ENCODE assay signal across 19 cellular contexts in genomic region chr2:218983263-218983970, GRCh38. TPM values are rescaled to one million over a fixed set of nuclear protein-coding genes. Genes with fewer than 3 reads are reported as not detected.
DNase-seq lines count a peak whose midpoint lies in the region; ATAC-seq and TF ChIP-seq lines count a peak whose summit lies in the region.
"Had no signal": no experiment of that assay in that cellular context is flagged by ENCODE, and none has a peak within 500 bp of the region (broad histone marks: within the 10 kb centered on the region; RNA-seq: fewer than 3 reads in every experiment).

No MANE protein-coding gene starts in this region.

- H3K79me2 ChIP-seq in neural cell (replicated peaks; ENCODE audit: insufficient read depth, low read length) = no peaks in the 10 kb centered on the region

- H3K27me3 Mint-ChIP-seq in brain = peaks cover 94% of the 10 kb centered on the region
- H3K27me3 Mint-ChIP-seq in T-cell = peaks cover 64 to 80% of the 10 kb centered on the region in 2 donors

- H3K4me1 Mint-ChIP-seq in brain (peaks cover 37% of the 10 kb centered on the region), T-cell (peaks cover 32 to 40% (median 40%) of the 10 kb centered on the region in 3 donors)

- no peak for ATAC-seq in T-cell (replicated peaks in 1 of 4)
- ATAC-seq: body of pancreas had no signal

- no peak overlapping the region for H3K4me3 ChIP-seq in neural cell (ENCODE audit: low read length)
- H3K4me3 ChIP-seq: body of pancreas, smooth muscle cell had no signal

- H4K20me1 ChIP-seq in neural cell (ENCODE audit: insufficient read depth) = no peaks in the 10 kb centered on the region

- H3F3A ChIP-seq in neural cell (ENCODE audit: insufficient read depth, low read length, poor library complexity, severe bottlenecking) = no peaks in the 10 kb centered on the region

- H3K9me3 ChIP-seq in neural cell (ENCODE audit: low read length) = no peaks in the 10 kb centered on the region
- H3K9me3 ChIP-seq: body of pancreas, stomach had no signal

- no peak overlapping the region for H3K27ac Mint-ChIP-seq in brain
- peak overlapping the region in 1 of 2 donors; percentile 23 for H3K27ac Mint-ChIP-seq in T-cell
- H3K27ac Mint-ChIP-seq: H9, memory B cell had no signal

- peaks cover 0 to 18% (median 0%) of the 10 kb centered on the region in 5 experiments for H3K9me3 Mint-ChIP-seq in brain
- H3K9me3 Mint-ChIP-seq in T-cell = no peaks in the 10 kb centered on the region
- H3K9me3 Mint-ChIP-seq: memory B cell had no signal

- peak overlapping the region in 4 of 5 experiments; percentile 30 to 52 (median 39) for H3K4me3 Mint-ChIP-seq in brain
- peak overlapping the region in 1 of 3 donors; percentile 83 for H3K4me3 Mint-ChIP-seq in T-cell
- H3K4me3 Mint-ChIP-seq: memory B cell had no signal

- POLR2A ChIA-PET in T-cell (lab: Charles Lee) = no interaction called here

- TF ChIP-seq RAD21 in neural cell (conservative IDR thresholded peaks at IDR 0.05) = no peak

- H3K4me2 ChIP-seq in neural cell (ENCODE audit: low read length) = no peak overlapping the region

- DNase-seq in NCI-H2227 (lab: John Stamatoyannopoulos, UW; ENCODE audit: unreplicated experiment) (peak; percentile 56), NCI-H2227 treated with DMSO at 0.1 percent for 48 hours (lab: John Stamatoyannopoulos, UW) (no peak), GM13976 (ENCODE audit: low spot score) (peak; percentile 36), NCI-H187 treated with DMSO at 0.1 percent for 48 hours (lab: John Stamatoyannopoulos, UW) (no peak), T-cell (no peak), HUDEP-2 (lab: John Stamatoyannopoulos, UW; ENCODE audit: unreplicated experiment in 76 of 76) (no peak)
- DNase-seq: activated effector memory CD4-positive, alpha-beta T cell treated with anti-CD3 and anti-CD28 coated beads, Interleukin-2, amount 50 U/mL, for 16 hours; body of pancreas; H9; KBM-7; NCI-H1694 treated with DMSO at 0.1 percent for 48 hours; NCI-H774; stomach had no signal

- H3K9ac ChIP-seq in neural cell (ENCODE audit: low read length) = no peak overlapping the region

- in situ Hi-C loops in GM13976 (cut with MboI; ENCODE audit: low sequenced_read_pairs, unreplicated experiment) = loop anchor here (10.0 kb wide), 1 partner anchor 129 kb away; the partner anchor contains the start of gene WNT6

- no peak overlapping the region for H3K27ac ChIP-seq in neural cell (ENCODE audit: low read length)
- H3K27ac ChIP-seq: body of pancreas, stomach had no signal

- H3K36me3 Mint-ChIP-seq in brain (no peaks in the 10 kb centered on the region), T-cell (no peaks in the 10 kb centered on the region)

- peaks cover 95% of the 10 kb centered on the region for H3K27me3 ChIP-seq in neural cell (ENCODE audit: insufficient read depth, low read depth, low read length)

- CTCF ChIA-PET in T-cell (lab: Charles Lee) = interaction anchor here in 1 of 2 donors (0.6 kb wide), 1 partner anchor 12 kb away, joined by 3 read pairs; no protein-coding TSS in a partner anchor

- TF ChIP-seq CTCF in GM13976 (IDR thresholded peaks at IDR 0.05; ENCODE audit: borderline replicate concordance, control extremely low read depth, extremely low read depth, insufficient read depth, missing control alignments) = no peak
- TF ChIP-seq CTCF in brain (conservative IDR thresholded peaks at IDR 0.05) = no peak
- no peak for TF ChIP-seq CTCF in neural cell (IDR thresholded peaks at IDR 0.05; ENCODE audit: poor library complexity, severe bottlenecking)

- H3K9me2 ChIP-seq in neural cell (ENCODE audit: insufficient read depth, low read length) = no peaks in the 10 kb centered on the region

- H3K36me3 ChIP-seq in neural cell (ENCODE audit: insufficient read depth, low read length) = no peaks in the 10 kb centered on the region
- H3K36me3 ChIP-seq: stomach had no signal

- H2AFZ ChIP-seq in neural cell (ENCODE audit: low read depth, low read length) = no peak overlapping the region

- no peak for TF ChIP-seq EP300 in neural cell (conservative IDR thresholded peaks at IDR 0.05; ENCODE audit: poor library complexity, severe bottlenecking)

TF ChIP-seq in neural cell, 6 proteins besides CTCF, POLR2A, EP300 and RAD21:
- peak; percentile 66 for TF ChIP-seq POLR2AphosphoS5 (IDR thresholded peaks at IDR 0.05)
- no peak for TF ChIP-seq MXI1 (conservative IDR thresholded peaks at IDR 0.05; ENCODE audit: poor library complexity, severe bottlenecking)
TF ChIP-seq in neural cell: peak in this region for 1.

RNA-seq across cellular contexts. Expression of gene FEV, which starts 1.6 kb away (rescaled TPM):
- polyA plus RNA-seq in brain (ENCODE audit: insufficient read depth, low read depth, low replicate concordance) = 5.9 TPM
- not detected in 2 replicates for polyA plus RNA-seq in neural cell
- polyA minus RNA-seq in neural cell = not detected in 2 replicates
- total RNA-seq in T-cell = not detected
- total RNA-seq: body of pancreas, fibroblast of villous mesenchyme, H9, omental fat pad, smooth muscle cell had no signal
- polyA plus RNA-seq: smooth muscle cell had no signal

RNA-seq across cellular contexts. Expression of gene CRYBA2, which starts 9.8 kb away (rescaled TPM):
- polyA plus RNA-seq in brain (ENCODE audit: insufficient read depth, low read depth, low replicate concordance) = 9.1 TPM
- polyA plus RNA-seq in neural cell = not detected in 2 replicates
- polyA minus RNA-seq in neural cell = not detected in 2 replicates
- not detected for total RNA-seq in T-cell
- total RNA-seq: H9, omental fat pad, smooth muscle cell had no signal
- polyA plus RNA-seq: smooth muscle cell had no signal

RNA-seq across cellular contexts. Expression of gene CDK5R2, which starts 24.0 kb away (rescaled TPM):
- polyA plus RNA-seq in brain (ENCODE audit: insufficient read depth, low read depth, low replicate concordance) = 44.3 TPM
- 2.0 and 3.1 TPM in 2 replicates for polyA plus RNA-seq in neural cell
- 6.7 and 8.5 TPM in 2 replicates for polyA minus RNA-seq in neural cell
- not detected for total RNA-seq in T-cell
- total RNA-seq: fibroblast of villous mesenchyme, omental fat pad, smooth muscle cell had no signal

RNA-seq across cellular contexts. Expression of gene CFAP65, which starts 57.9 kb away (rescaled TPM):
- polyA plus RNA-seq in brain (ENCODE audit: insufficient read depth, low read depth, low replicate concordance) = 0.61 TPM
- 1.1 and 1.7 TPM in 2 replicates for polyA plus RNA-seq in neural cell
- 0.24 and 0.46 TPM in 2 replicates for polyA minus RNA-seq in neural cell
- under 1 TPM in 1 of 5 donors, not detected in 4; 0.16 TPM for total RNA-seq in T-cell
- total RNA-seq: body of pancreas, fibroblast of villous mesenchyme, smooth muscle cell had no signal
- polyA plus RNA-seq: smooth muscle cell had no signal

Comparison
In these comparisons a context has a peak if more than half of its experiments do, and no peak if none do; other contexts are left out.
1. DNase-seq: peak in NCI-H2227 (single experiment) and GM13976 (single experiment); none in NCI-H2227 treated with DMSO at 0.1 percent for 48 hours (single experiment), NCI-H187 treated with DMSO at 0.1 percent for 48 hours (single experiment), T-cell (0 of 34) and HUDEP-2 (0 of 76).
2. RNA of gene CRYBA2, which starts 9.8 kb away (polyA plus RNA-seq): 9.1 TPM in brain (single experiment); not detected in neural cell; every median in the first group is over 10 times any median in the second.
3. RNA of gene CDK5R2, which starts 24.0 kb away (polyA plus RNA-seq): 44.3 TPM in brain (single experiment); 2.0 to 3.1 TPM in neural cell; every median in the first group is over 10 times any median in the second.